ENCODE assay signal across 8 cellular contexts in the genomic region with DNA sequence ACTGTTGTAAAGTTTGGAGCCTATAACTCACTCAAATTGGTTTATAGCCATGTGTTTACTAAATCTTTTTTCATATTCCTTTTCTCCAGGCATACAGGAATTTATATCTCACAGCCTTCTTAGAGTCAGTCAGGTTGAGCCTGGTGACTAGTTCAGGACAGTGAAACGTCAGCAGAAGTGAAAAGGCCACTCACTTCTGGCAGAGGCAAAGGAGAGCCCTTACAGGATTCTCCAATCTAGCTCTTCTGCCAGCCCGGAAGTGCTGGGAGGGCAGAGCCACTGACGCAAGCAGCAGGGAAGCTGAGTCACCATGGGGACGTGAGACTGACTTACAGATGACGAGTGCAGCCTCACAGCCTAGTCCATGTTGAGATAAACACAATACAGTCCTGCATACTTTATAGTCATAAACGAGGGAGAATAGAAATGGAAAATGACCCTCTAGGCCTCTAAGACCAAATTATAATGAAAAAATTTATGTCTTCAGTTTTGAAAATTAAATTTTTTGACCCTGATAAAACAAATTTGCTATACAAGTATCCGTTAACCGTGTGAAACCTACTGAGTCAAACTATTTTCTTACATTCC. TPM values are rescaled to one million over a fixed set of nuclear protein-coding genes. Genes with fewer than 3 reads are reported as not detected.
DNase-seq lines count a peak whose midpoint lies in the region; ATAC-seq and TF ChIP-seq lines count a peak whose summit lies in the region.

No MANE protein-coding gene starts in this region.

- H3K4me1 Mint-ChIP-seq in activated naive CD8-positive, alpha-beta T cell (ENCODE audit: low read depth): peaks cover 39% of the 10 kb centered on the region
- H3K4me1 Mint-ChIP-seq in glutamatergic neuron (ENCODE audit: low read depth, unreplicated experiment): peaks cover 14% of the 10 kb centered on the region

- TF ChIP-seq EP300 in ovary (IDR thresholded peaks at IDR 0.05): peak; percentile 88

- H3K9me3 ChIP-seq in DND-41 (ENCODE audit: insufficient read depth, low read length, severe bottlenecking) (no peaks in the 10 kb centered on the region), ovary (no peaks in the 10 kb centered on the region), thymus (ENCODE audit: control insufficient read depth) (no peaks in the 10 kb centered on the region)

- peak; percentile 80 for ATAC-seq in DND-41 (ENCODE audit: insufficient read depth, low read depth)
- ATAC-seq in SK-N-SH treated with all-trans-retinoic acid at 6 μM for 48 hours: peak; percentile 86

- peak overlapping the region; percentile 64 for H3K4me2 ChIP-seq in DND-41 (ENCODE audit: insufficient read depth, low read length)

- H3K27ac ChIP-seq in DND-41 (ENCODE audit: low read length): peak overlapping the region; percentile 87
- peak overlapping the region in 1 of 2 donors; percentile 94 for H3K27ac ChIP-seq in ovary
- peak overlapping the region; percentile 38 for H3K27ac ChIP-seq in thymus (ENCODE audit: low read depth)

- intact Hi-C loops in ovary (cut with DNase I): loop anchor here in 3 of 4 donors (5.0 to 10.0 kb wide), 3 partner anchors 103 to 153 kb away; a partner anchor contains a TSS

- no peaks in the 10 kb centered on the region for H3K27me3 Mint-ChIP-seq in activated naive CD8-positive, alpha-beta T cell
- peaks cover 8% of the 10 kb centered on the region for H3K27me3 Mint-ChIP-seq in glutamatergic neuron (ENCODE audit: unreplicated experiment)

- H3K4me3 Mint-ChIP-seq in activated naive CD8-positive, alpha-beta T cell: peak overlapping the region; percentile 95
- peak overlapping the region; percentile 57 for H3K4me3 Mint-ChIP-seq in glutamatergic neuron (ENCODE audit: unreplicated experiment)

- no peaks in the 10 kb centered on the region for H3K36me3 Mint-ChIP-seq in activated naive CD8-positive, alpha-beta T cell
- H3K36me3 Mint-ChIP-seq in glutamatergic neuron (ENCODE audit: unreplicated experiment): no peaks in the 10 kb centered on the region

- peaks cover 6% of the 10 kb centered on the region; the same call in 1 of the 2 replicates for H4K20me1 ChIP-seq in DND-41 (ENCODE audit: insufficient read depth, low read length)

- no peaks in the 10 kb centered on the region for H3K27me3 ChIP-seq in DND-41 (ENCODE audit: insufficient read depth, low read length, poor library complexity)
- H3K27me3 ChIP-seq in H7 (ENCODE audit: control insufficient read depth, insufficient read depth, low read length): no peaks in the 10 kb centered on the region
- H3K27me3 ChIP-seq in ovary: no peaks in the 10 kb centered on the region
- H3K27me3 ChIP-seq in thymus (ENCODE audit: control insufficient read depth, insufficient read depth): no peaks in the 10 kb centered on the region

- H2AFZ ChIP-seq in DND-41 (ENCODE audit: low read depth, low read length): peak overlapping the region; percentile 75

- TF ChIP-seq CTCF in DND-41 (IDR thresholded peaks at IDR 0.05; ENCODE audit: borderline replicate concordance, extremely low read depth, low read length, poor library complexity, severe bottlenecking) (no peak), NB4 (IDR thresholded peaks at IDR 0.05; ENCODE audit: low read depth, low read length) (no peak), glutamatergic neuron (IDR thresholded peaks at IDR 0.05; ENCODE audit: partially characterized antibody, unreplicated experiment) (no peak), ovary (IDR thresholded peaks at IDR 0.05) (no peak)

- WGBS in ovary, 3 donors: 25 to 30% (median 29%) methylated on average over 8 of the region's 8 CpGs
- 29% methylated on average over 8 of the region's 8 CpGs for WGBS in thymus

- DNase-seq in DND-41: peak; percentile 90
- DNase-seq in H7: peak; percentile 83
- peak; percentile 98 for DNase-seq in NB4 (ENCODE audit: low read depth)
- peak; percentile 55 for DNase-seq in glutamatergic neuron
- DNase-seq in ovary: peak; percentile 85 to 95 (median 93)

- peaks cover 39% of the 10 kb centered on the region for H3K4me1 ChIP-seq in DND-41 (ENCODE audit: insufficient read depth, low read length)
- H3K4me1 ChIP-seq in ovary (ENCODE audit: insufficient read depth): peaks cover 12% of the 10 kb centered on the region
- H3K4me1 ChIP-seq in thymus (ENCODE audit: control insufficient read depth, insufficient read depth, low read length): peaks cover 9% of the 10 kb centered on the region

- peak overlapping the region; percentile 86 for H3K27ac Mint-ChIP-seq in activated naive CD8-positive, alpha-beta T cell
- peak overlapping the region; percentile 62 for H3K27ac Mint-ChIP-seq in glutamatergic neuron (ENCODE audit: unreplicated experiment)

- H3K9me3 Mint-ChIP-seq in activated naive CD8-positive, alpha-beta T cell (ENCODE audit: low read depth): no peaks in the 10 kb centered on the region
- H3K9me3 Mint-ChIP-seq in glutamatergic neuron (ENCODE audit: unreplicated experiment): peaks cover 4% of the 10 kb centered on the region

- TF ChIP-seq POLR2A in NB4 (IDR thresholded peaks at IDR 0.05; ENCODE audit: extremely low read depth, insufficient read length) (peak; percentile 63), ovary (IDR thresholded peaks at IDR 0.05) (peak; percentile 38)

- H3K9ac ChIP-seq in DND-41 (ENCODE audit: low read depth, low read length): peak overlapping the region; percentile 97

- no peaks in the 10 kb centered on the region; the same call in none of the 2 replicates for H3K36me3 ChIP-seq in DND-41 (ENCODE audit: insufficient read depth, low read length)
- H3K36me3 ChIP-seq in H7 (replicated peaks; ENCODE audit: control insufficient read depth, insufficient read depth, low read length): no peaks in the 10 kb centered on the region
- no peaks in the 10 kb centered on the region for H3K36me3 ChIP-seq in ovary
- no peaks in the 10 kb centered on the region for H3K36me3 ChIP-seq in thymus (ENCODE audit: control insufficient read depth, insufficient read depth)

- H3K4me3 ChIP-seq in DND-41 (ENCODE audit: low read depth in 1 of 2, low read length in 2 of 2): peak overlapping the region in 1 of 2 experiments; percentile 89; a peak in 2 of 4 replicates
- no peak overlapping the region for H3K4me3 ChIP-seq in H7 (ENCODE audit: insufficient read depth, low read depth, low read length)
- peak overlapping the region; percentile 92 for H3K4me3 ChIP-seq in NB4 (ENCODE audit: low read depth, low read length)
- H3K4me3 ChIP-seq in ovary: no peak overlapping the region
- H3K4me3 ChIP-seq in thymus (ENCODE audit: low read length): no peak overlapping the region

- H3K79me2 ChIP-seq in DND-41 (ENCODE audit: insufficient read depth, low read length): peaks cover 45% of the 10 kb centered on the region

TF ChIP-seq in SK-N-SH treated with all-trans-retinoic acid at 6 μM for 48 hours, 23 proteins besides CTCF, POLR2A, EP300 and RAD21 (continues in another document):
- TF ChIP-seq TOX (CRISPR knock-in tag; IDR thresholded peaks at IDR 0.05; ENCODE audit: borderline replicate concordance) (peak; percentile 86; the same call in 1 of the 2 replicates), ZNF565 (CRISPR knock-in tag; conservative IDR thresholded peaks at IDR 0.05; ENCODE audit: low read depth) (no peak), ZC3H10 (CRISPR knock-in tag; IDR thresholded peaks at IDR 0.05) (peak; percentile 62), ZNF70 (CRISPR knock-in tag; IDR thresholded peaks at IDR 0.05) (no peak), ZFP3 (CRISPR knock-in tag; IDR thresholded peaks at IDR 0.05) (peak; percentile 23; the same call in 1 of the 2 replicates), ZNF8 (CRISPR knock-in tag; IDR thresholded peaks at IDR 0.05) (no peak), BACH2 (CRISPR knock-in tag; IDR thresholded peaks at IDR 0.05; ENCODE audit: borderline replicate concordance) (no peak), TCF4 (CRISPR knock-in tag; IDR thresholded peaks at IDR 0.05; ENCODE audit: borderline replicate concordance) (no peak), SNAI2 (CRISPR knock-in tag; IDR thresholded peaks at IDR 0.05) (no peak)
- TF ChIP-seq, protein P1, sequence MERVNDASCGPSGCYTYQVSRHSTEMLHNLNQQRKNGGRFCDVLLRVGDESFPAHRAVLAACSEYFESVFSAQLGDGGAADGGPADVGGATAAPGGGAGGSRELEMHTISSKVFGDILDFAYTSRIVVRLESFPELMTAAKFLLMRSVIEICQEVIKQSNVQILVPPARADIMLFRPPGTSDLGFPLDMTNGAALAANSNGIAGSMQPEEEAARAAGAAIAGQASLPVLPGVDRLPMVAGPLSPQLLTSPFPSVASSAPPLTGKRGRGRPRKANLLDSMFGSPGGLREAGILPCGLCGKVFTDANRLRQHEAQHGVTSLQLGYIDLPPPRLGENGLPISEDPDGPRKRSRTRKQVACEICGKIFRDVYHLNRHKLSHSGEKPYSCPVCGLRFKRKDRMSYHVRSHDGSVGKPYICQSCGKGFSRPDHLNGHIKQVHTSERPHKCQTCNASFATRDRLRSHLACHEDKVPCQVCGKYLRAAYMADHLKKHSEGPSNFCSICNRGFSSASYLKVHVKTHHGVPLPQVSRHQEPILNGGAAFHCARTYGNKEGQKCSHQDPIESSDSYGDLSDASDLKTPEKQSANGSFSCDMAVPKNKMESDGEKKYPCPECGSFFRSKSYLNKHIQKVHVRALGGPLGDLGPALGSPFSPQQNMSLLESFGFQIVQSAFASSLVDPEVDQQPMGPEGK (CRISPR knock-in tag; IDR thresholded peaks at IDR 0.05; ENCODE audit: borderline replicate concordance): no peak
- TF ChIP-seq, protein P2, sequence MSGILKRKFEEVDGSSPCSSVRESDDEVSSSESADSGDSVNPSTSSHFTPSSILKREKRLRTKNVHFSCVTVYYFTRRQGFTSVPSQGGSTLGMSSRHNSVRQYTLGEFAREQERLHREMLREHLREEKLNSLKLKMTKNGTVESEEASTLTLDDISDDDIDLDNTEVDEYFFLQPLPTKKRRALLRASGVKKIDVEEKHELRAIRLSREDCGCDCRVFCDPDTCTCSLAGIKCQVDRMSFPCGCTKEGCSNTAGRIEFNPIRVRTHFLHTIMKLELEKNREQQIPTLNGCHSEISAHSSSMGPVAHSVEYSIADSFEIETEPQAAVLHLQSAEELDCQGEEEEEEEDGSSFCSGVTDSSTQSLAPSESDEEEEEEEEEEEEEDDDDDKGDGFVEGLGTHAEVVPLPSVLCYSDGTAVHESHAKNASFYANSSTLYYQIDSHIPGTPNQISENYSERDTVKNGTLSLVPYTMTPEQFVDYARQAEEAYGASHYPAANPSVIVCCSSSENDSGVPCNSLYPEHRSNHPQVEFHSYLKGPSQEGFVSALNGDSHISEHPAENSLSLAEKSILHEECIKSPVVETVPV (CRISPR knock-in tag; IDR thresholded peaks at IDR 0.05): no peak

RNA-seq across cellular contexts. Expression of a gene that starts 1.3 kb away (rescaled TPM):
- 0.03 TPM in 1 of 2 replicates, not detected in the other for total RNA-seq in H7 (2014; rRNA removed; shearing (Covaris generic))
- not detected for total RNA-seq in glutamatergic neuron (ENCODE audit: unreplicated experiment)
- not detected for total RNA-seq in ovary
- not detected for polyA plus RNA-seq in ovary
- polyA plus RNA-seq in thymus: 0.05 TPM

RNA-seq across cellular contexts. Expression of a gene that starts 1.4 kb away (rescaled TPM):
- total RNA-seq in H7 (2014; rRNA removed; shearing (Covaris generic)): 38.9 and 46.3 TPM in 2 replicates
- 29.1 TPM for total RNA-seq in glutamatergic neuron (ENCODE audit: unreplicated experiment)
- 10 to 100 TPM; 33.3 to 73.7 (median 46.2) TPM for total RNA-seq in ovary
- 10 to 100 TPM; 21.7 to 50.7 TPM for polyA plus RNA-seq in ovary
- 19.5 TPM for polyA plus RNA-seq in thymus

RNA-seq across cellular contexts. Expression of a gene that starts 53.9 kb away (rescaled TPM):
- 0.28 and 1.5 TPM in 2 replicates for total RNA-seq in H7 (2014; rRNA removed; shearing (Covaris generic))
- total RNA-seq in glutamatergic neuron (ENCODE audit: unreplicated experiment) (not detected), ovary (1 to 10 TPM; 1.3 to 3.7 (median 2.1) TPM)
- polyA plus RNA-seq in ovary (1 to 10 TPM; 1.1 to 1.2 TPM), thymus (5.5 TPM)
